In the genomic region with DNA sequence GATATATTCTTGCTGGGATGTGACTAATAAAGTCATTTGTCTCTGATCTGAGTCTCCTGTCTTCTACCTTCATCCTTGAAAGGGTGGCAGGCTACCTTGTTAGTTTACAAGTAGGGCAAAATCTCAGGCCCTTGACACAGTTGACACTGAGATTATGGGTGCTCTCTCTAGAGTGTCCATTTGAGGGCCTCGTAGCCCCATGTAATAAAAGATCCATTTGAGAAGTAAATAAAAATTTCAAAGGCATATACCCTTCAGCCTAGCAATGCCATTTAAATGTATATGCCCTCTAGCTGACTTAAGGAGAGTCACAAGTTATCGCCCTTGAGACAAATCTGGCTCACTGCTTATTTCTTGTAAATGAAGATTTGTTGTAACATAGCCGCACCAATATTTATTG, we compare ENCODE assay signal across 9 cellular contexts.
DNase-seq lines count a peak whose midpoint lies in the region; ATAC-seq and TF ChIP-seq lines count a peak whose summit lies in the region.
"Had no signal": no experiment of that assay in that cellular context is flagged by ENCODE, and none has a peak within 500 bp of the region (broad histone marks: within the 10 kb centered on the region; RNA-seq: fewer than 3 reads in every experiment).

No MANE protein-coding gene starts in this region.

- 79 to 89% methylated on average over 3 of the region's 3 CpGs for WGBS in sigmoid colon, 2 donors

- POLR2A ChIA-PET in T-cell (lab: Charles Lee): no interaction called here

- H3K27ac ChIP-seq in sigmoid colon: no peak overlapping the region

- H3K27me3 Mint-ChIP-seq in HFFc6 (ENCODE audit: insufficient read depth): no peaks in the 10 kb centered on the region; the same call in none of the 2 replicates
- H3K27me3 Mint-ChIP-seq in mesothelial cell of epicardium (ENCODE audit: low read depth): no peaks in the 10 kb centered on the region
- H3K27me3 Mint-ChIP-seq in T-cell: no peaks in the 10 kb centered on the region
- H3K27me3 Mint-ChIP-seq: activated CD8-positive, alpha-beta memory T cell treated with anti-CD3 and anti-CD28 coated beads, Interleukin-2, amount 10 ng/mL, durations not matched to agents 7 days and 5 days; stimulated activated memory B cell treated with anti-CD40 and anti-IgM and Interleukin-4, amounts not matched to agents 10 μg/mL and 1 μg/mL and 100 μg/mL, for 72 hours had no signal

- TF ChIP-seq EP300 in sigmoid colon (IDR thresholded peaks at IDR 0.05): no peak

- no peaks in the 10 kb centered on the region for H3K27me3 ChIP-seq in sigmoid colon

- no peak for TF ChIP-seq POLR2A in sigmoid colon (IDR thresholded peaks at IDR 0.05)

- H3K9me3 Mint-ChIP-seq in HFFc6 (no peaks in the 10 kb centered on the region), mesothelial cell of epicardium (peaks cover 4% of the 10 kb centered on the region), T-cell (no peaks in the 10 kb centered on the region)
- H3K9me3 Mint-ChIP-seq: stimulated activated memory B cell treated with anti-CD40 and anti-IgM and Interleukin-4, amounts not matched to agents 10 μg/mL and 1 μg/mL and 100 μg/mL, for 72 hours had no signal

- in situ Hi-C loops in astrocyte of the spinal cord (cut with HindIII; ENCODE audit: low sequenced_read_pairs): no loop called here

- H3K27ac Mint-ChIP-seq in HFFc6: peak overlapping the region; percentile 53
- peak overlapping the region; percentile 26 for H3K27ac Mint-ChIP-seq in mesothelial cell of epicardium
- H3K27ac Mint-ChIP-seq in T-cell: no peak overlapping the region
- H3K27ac Mint-ChIP-seq: activated CD8-positive, alpha-beta memory T cell treated with anti-CD3 and anti-CD28 coated beads, Interleukin-2, amount 10 ng/mL, durations not matched to agents 7 days and 5 days; stimulated activated memory B cell treated with anti-CD40 and anti-IgM and Interleukin-4, amounts not matched to agents 10 μg/mL and 1 μg/mL and 100 μg/mL, for 72 hours had no signal

- CTCF ChIA-PET in T-cell (lab: Charles Lee): no interaction called here

- H3K36me3 ChIP-seq in sigmoid colon: no peaks in the 10 kb centered on the region

- intact Hi-C loops in sigmoid colon (cut with DNase I): no loop called here

- TF ChIP-seq CTCF in HFFc6 (IDR thresholded peaks at IDR 0.05) (peak; percentile 58), astrocyte of the spinal cord (IDR thresholded peaks at IDR 0.05; ENCODE audit: low read depth, low read length) (peak; percentile 28), mesothelial cell of epicardium (IDR thresholded peaks at IDR 0.05; ENCODE audit: unreplicated experiment) (no peak), sigmoid colon (IDR thresholded peaks at IDR 0.05) (no peak)

- H3K4me3 ChIP-seq in astrocyte of the spinal cord (ENCODE audit: low read depth, low read length): no peak overlapping the region
- H3K4me3 ChIP-seq in sigmoid colon: no peak overlapping the region

- H3K4me1 ChIP-seq in sigmoid colon: peaks cover 0 to 27% (median 22%) of the 10 kb centered on the region in 4 donors

- DNase-seq in EL (peak; percentile 35), HFFc6 (no peak), astrocyte of the spinal cord (ENCODE audit: low read depth, low spot score) (no peak), mesothelial cell of epicardium (ENCODE audit: low spot score in 2 of 2, unreplicated experiment in 2 of 2) (no peak), sigmoid colon (no peak), T-cell (no peak)
- DNase-seq: activated CD8-positive, alpha-beta memory T cell treated with anti-CD3 and anti-CD28 coated beads, Interleukin-2, amount 10 ng/mL, durations not matched to agents 7 days and 5 days had no signal

- no peaks in the 10 kb centered on the region for H3K9me3 ChIP-seq in sigmoid colon

- H3K4me1 Mint-ChIP-seq in HFFc6 (ENCODE audit: low read depth) (peaks cover 74% of the 10 kb centered on the region), mesothelial cell of epicardium (peaks cover 41% of the 10 kb centered on the region), T-cell (peaks cover 53 to 77% (median 58%) of the 10 kb centered on the region in 3 donors)
- H3K4me1 Mint-ChIP-seq: activated CD8-positive, alpha-beta memory T cell treated with anti-CD3 and anti-CD28 coated beads, Interleukin-2, amount 10 ng/mL, durations not matched to agents 7 days and 5 days had no signal

- H3K36me3 Mint-ChIP-seq in HFFc6 (ENCODE audit: low read depth): peaks cover 5% of the 10 kb centered on the region; the same call in 1 of the 2 replicates
- H3K36me3 Mint-ChIP-seq in mesothelial cell of epicardium: peaks cover 3% of the 10 kb centered on the region
- H3K36me3 Mint-ChIP-seq in T-cell: peaks cover 15% of the 10 kb centered on the region

- H3K4me3 Mint-ChIP-seq in HFFc6: no peak overlapping the region
- no peak overlapping the region for H3K4me3 Mint-ChIP-seq in mesothelial cell of epicardium
- no peak overlapping the region for H3K4me3 Mint-ChIP-seq in T-cell
- H3K4me3 Mint-ChIP-seq: activated CD8-positive, alpha-beta memory T cell treated with anti-CD3 and anti-CD28 coated beads, Interleukin-2, amount 10 ng/mL, durations not matched to agents 7 days and 5 days; stimulated activated memory B cell treated with anti-CD40 and anti-IgM and Interleukin-4, amounts not matched to agents 10 μg/mL and 1 μg/mL and 100 μg/mL, for 72 hours had no signal

- ATAC-seq in HG02973 (IDR thresholded peaks at IDR 0.05; ENCODE audit: unreplicated experiment) (no peak), T-cell (replicated peaks in 1 of 4) (no peak)
- ATAC-seq: activated CD8-positive, alpha-beta memory T cell treated with anti-CD3 and anti-CD28 coated beads, Interleukin-2, amount 10 ng/mL, durations not matched to agents 7 days and 5 days; stimulated activated memory B cell treated with anti-CD40 and anti-IgM and Interleukin-4, amounts not matched to agents 10 μg/mL and 1 μg/mL and 100 μg/mL, for 72 hours had no signal

Comparison
In these comparisons a context has a peak if more than half of its experiments do, and no peak if none do; other contexts are left out.
1. H3K27ac Mint-ChIP-seq: peak in HFFc6 (single experiment) and mesothelial cell of epicardium (single experiment); none in T-cell (0 of 2).
2. CTCF ChIP-seq: peak in HFFc6 (single experiment) and astrocyte of the spinal cord (single experiment); none in mesothelial cell of epicardium (single experiment) and sigmoid colon (0 of 4).